8 cellular contexts compared by ENCODE assay signal in the genomic region with DNA sequence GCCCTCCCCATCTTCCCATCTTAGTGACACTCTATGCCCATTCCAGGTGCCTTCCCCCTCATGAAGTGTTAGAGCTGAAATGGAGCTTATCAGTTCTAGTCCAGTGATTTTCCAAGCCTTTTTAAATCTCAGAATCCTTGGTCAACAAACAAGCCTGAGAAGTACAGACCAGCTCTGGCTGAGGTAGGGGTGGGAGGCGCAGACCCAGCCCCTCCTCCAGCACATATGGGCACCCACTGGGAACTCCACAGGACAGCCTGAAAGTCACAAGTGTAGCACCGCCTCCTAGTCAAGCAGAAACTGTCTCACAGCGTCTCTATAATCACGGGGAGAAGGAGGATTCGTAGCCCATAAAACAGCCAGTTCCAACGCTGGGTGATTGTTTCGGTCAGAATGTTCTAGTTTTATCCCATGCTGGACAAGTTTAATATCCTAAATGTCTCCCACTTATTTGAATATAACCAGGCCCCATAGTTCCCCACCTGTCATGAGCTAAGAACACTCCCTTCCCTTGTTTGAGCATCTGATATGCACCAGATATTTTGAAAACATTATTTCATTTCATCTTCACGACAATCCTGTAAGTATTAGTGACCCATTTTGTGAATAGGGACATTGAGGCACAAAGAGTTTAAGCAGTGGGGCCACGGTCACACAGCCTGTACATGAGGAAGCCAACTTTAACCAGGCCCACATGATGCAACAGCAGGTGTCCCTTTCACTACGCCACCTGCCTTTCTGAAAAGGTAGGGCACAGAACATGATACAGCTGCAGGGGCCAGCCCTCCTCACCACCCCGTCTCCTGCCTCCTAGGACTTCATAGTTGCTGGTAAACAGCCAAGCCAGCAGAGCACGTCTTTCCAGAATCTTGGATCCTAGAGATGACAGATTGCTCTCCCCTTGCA. TPM values are rescaled to one million over a fixed set of nuclear protein-coding genes. Genes with fewer than 3 reads are reported as not detected.
DNase-seq lines count a peak whose midpoint lies in the region; ATAC-seq lines count a peak whose summit lies in the region.

No MANE protein-coding gene starts in this region.

- H3K9me3 Mint-ChIP-seq in effector memory CD8-positive, alpha-beta T cell = no peaks in the 10 kb centered on the region

- ATAC-seq in HG03064 (IDR thresholded peaks at IDR 0.05; ENCODE audit: low read depth, unreplicated experiment) (peak; percentile 54), sciatic nerve (peak; percentile 9)
- peak; percentile 36 for ATAC-seq in effector memory CD8-positive, alpha-beta T cell (replicated peaks)

- H3K27me3 Mint-ChIP-seq in effector memory CD8-positive, alpha-beta T cell = no peaks in the 10 kb centered on the region

- peaks cover 11% of the 10 kb centered on the region for H3K36me3 Mint-ChIP-seq in effector memory CD8-positive, alpha-beta T cell (ENCODE audit: insufficient read depth)

- intact Hi-C loops in sciatic nerve (cut with DNase I) = loop anchor here (2.0 kb wide), 1 partner anchor 55 kb away; no protein-coding TSS in a partner anchor

- DNase-seq in stimulated activated CD4-positive, alpha-beta T cell treated with anti-CD3 and anti-CD28 coated beads, Interleukin-1b, Interleukin-23, amount 100 ng/mL, for 48 hours = peak; percentile 47
- no peak for DNase-seq in stimulated activated CD4-positive, alpha-beta T cell treated with anti-CD3 and anti-CD28 coated beads, Interleukin-2, amount 100 ng/mL, for 48 hours
- DNase-seq in NCI-H82 (lab: John Stamatoyannopoulos, UW) = peak; percentile 92
- DNase-seq in effector memory CD8-positive, alpha-beta T cell = peak in 1 of 3 experiments; percentile 8
- no peak for DNase-seq in sciatic nerve (ENCODE audit: low spot score)
- DNase-seq in T1000 (lab: John Stamatoyannopoulos, UW) = no peak
- no peak for DNase-seq in KG1 (lab: John Stamatoyannopoulos, UW)

- H3K4me1 Mint-ChIP-seq in effector memory CD8-positive, alpha-beta T cell (ENCODE audit: low read depth in 2 of 2) = peaks cover 8 to 16% of the 10 kb centered on the region in 2 donors

- H3K4me3 Mint-ChIP-seq in effector memory CD8-positive, alpha-beta T cell = no peak overlapping the region

- peak overlapping the region in 1 of 2 donors; percentile 56 for H3K27ac Mint-ChIP-seq in effector memory CD8-positive, alpha-beta T cell

RNA-seq across cellular contexts. Expression of gene TRAF3IP2, which starts 40.1 kb away (rescaled TPM):
- 11.6 TPM for total RNA-seq in sciatic nerve

Comparison
In these comparisons a context has a peak if more than half of its experiments do, and no peak if none do; other contexts are left out.
1. DNase-seq: peak in stimulated activated CD4-positive, alpha-beta T cell treated with anti-CD3 and anti-CD28 coated beads, Interleukin-1b, Interleukin-23, amount 100 ng/mL, for 48 hours (single experiment) and NCI-H82 (single experiment); none in stimulated activated CD4-positive, alpha-beta T cell treated with anti-CD3 and anti-CD28 coated beads, Interleukin-2, amount 100 ng/mL, for 48 hours (0 of 2), sciatic nerve (single experiment), T1000 (single experiment) and KG1 (single experiment).
2. Peak in every context shown above with its lines, with median percentiles within 50 percentile points of each other: ATAC-seq.